ENCODE assay signal across 8 cellular contexts in the genomic region with DNA sequence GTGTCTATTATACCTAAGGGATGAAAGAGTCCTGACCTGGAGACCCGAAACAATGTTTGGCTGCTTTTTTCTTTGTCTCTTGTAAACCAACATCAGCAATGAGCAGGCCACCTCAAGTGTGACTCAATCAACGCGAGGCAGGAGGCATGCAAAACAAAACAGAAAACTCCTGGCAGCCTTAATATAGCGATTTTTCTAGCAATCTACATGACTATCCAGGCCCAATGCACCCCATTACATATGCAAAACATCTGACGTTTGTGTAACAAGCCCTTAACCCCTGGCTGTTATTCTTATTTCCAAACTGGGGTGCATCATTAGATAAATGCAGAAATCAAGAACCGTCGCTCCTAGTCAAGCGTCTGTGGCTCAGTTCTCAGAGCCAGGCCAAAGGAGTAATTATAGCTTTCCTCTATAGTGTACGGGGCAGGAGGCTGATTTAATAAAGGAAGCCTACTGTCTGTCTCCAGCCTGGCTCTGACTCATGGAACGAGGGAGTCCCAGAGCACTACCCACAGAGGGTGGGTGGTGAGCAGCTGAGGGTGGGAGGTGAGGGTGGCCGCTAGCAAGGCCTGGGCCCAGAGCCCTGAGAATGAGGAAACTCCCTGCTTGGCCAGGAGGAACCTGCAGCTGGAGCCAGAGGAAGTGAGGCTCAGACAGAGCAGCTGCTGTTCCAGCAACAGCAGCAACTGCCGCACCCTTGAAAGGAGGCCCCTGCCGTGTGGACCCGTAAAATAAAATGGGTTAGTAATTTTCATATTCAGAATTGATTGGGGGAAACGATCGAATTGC. TPM values are rescaled to one million over a fixed set of nuclear protein-coding genes. Genes with fewer than 3 reads are reported as not detected.
DNase-seq lines count a peak whose midpoint lies in the region; ATAC-seq and TF ChIP-seq lines count a peak whose summit lies in the region.

No MANE protein-coding gene starts in this region.

- peak; percentile 65 for ATAC-seq in HG02852 (IDR thresholded peaks at IDR 0.05; ENCODE audit: unreplicated experiment)

- H3K36me3 Mint-ChIP-seq in dendritic cell treated with granulocyte-macrophage colony-stimulating factor and Interleukin-4, amounts not matched to agents 40 ng/mL and 50 ng/mL, for 4 days (ENCODE audit: low read depth) = peaks cover 23% of the 10 kb centered on the region

- DNase-seq in NCI-H2081 (lab: John Stamatoyannopoulos, UW) (peak; percentile 24 to 77), NCI-H2081 treated with DMSO at 0.1 percent for 48 hours (lab: John Stamatoyannopoulos, UW) (no peak), NCI-H2107 treated with DMSO at 0.1 percent for 48 hours (lab: John Stamatoyannopoulos, UW; ENCODE audit: unreplicated experiment) (peak; percentile 63), lower leg skin (ENCODE audit: low spot score in 2 of 2) (peak; percentile 82 to 96)
- peak; percentile 39 for DNase-seq in activated CD4-positive, CD25-positive, alpha-beta regulatory T cell treated with anti-CD3 and anti-CD28 coated beads, Interleukin-2, amount 50 U/mL, for 72 hours
- DNase-seq in stimulated activated CD8-positive, alpha-beta memory T cell treated with anti-CD3 and anti-CD28 coated beads, Interleukin-12 subunit alpha, Interleukin-12 subunit beta, amount 100 ng/mL, for 1 hour (ENCODE audit: low read depth) = peak; percentile 16

- intact Hi-C loops in dendritic cell treated with granulocyte-macrophage colony-stimulating factor and Interleukin-4, amounts not matched to agents 40 ng/mL and 50 ng/mL, for 4 days (cut with micrococcal nuclease) = loop anchor here (1.0 to 2.0 kb wide), 2 partner anchors 7 to 32 kb away; no protein-coding TSS in a partner anchor
- intact Hi-C loops in lower leg skin (cut with DNase I; ENCODE audit: low total_unique reads) = no loop called here

- H3K4me3 Mint-ChIP-seq in dendritic cell treated with granulocyte-macrophage colony-stimulating factor and Interleukin-4, amounts not matched to agents 40 ng/mL and 50 ng/mL, for 4 days = peak overlapping the region; percentile 82

- H3K9me3 Mint-ChIP-seq in dendritic cell treated with granulocyte-macrophage colony-stimulating factor and Interleukin-4, amounts not matched to agents 40 ng/mL and 50 ng/mL, for 4 days = no peaks in the 10 kb centered on the region

- no peak overlapping the region for H3K4me3 ChIP-seq in lower leg skin (ENCODE audit: low read depth, poor library complexity, severe bottlenecking)

- no peak for TF ChIP-seq CTCF in lower leg skin (IDR thresholded peaks at IDR 0.05)

- H3K4me1 Mint-ChIP-seq in dendritic cell treated with granulocyte-macrophage colony-stimulating factor and Interleukin-4, amounts not matched to agents 40 ng/mL and 50 ng/mL, for 4 days (ENCODE audit: low read depth) = peaks cover 47% of the 10 kb centered on the region

- peak overlapping the region; percentile 95 for H3K27ac Mint-ChIP-seq in dendritic cell treated with granulocyte-macrophage colony-stimulating factor and Interleukin-4, amounts not matched to agents 40 ng/mL and 50 ng/mL, for 4 days

- 7% methylated on average over 16 of the region's 16 CpGs for WGBS in lower leg skin, 2 donors

- H3K27me3 Mint-ChIP-seq in dendritic cell treated with granulocyte-macrophage colony-stimulating factor and Interleukin-4, amounts not matched to agents 40 ng/mL and 50 ng/mL, for 4 days = no peaks in the 10 kb centered on the region

- TF ChIP-seq POLR2A in lower leg skin (IDR thresholded peaks at IDR 0.05) = no peak

RNA-seq across cellular contexts. Expression of gene CHD9, which starts 43.9 kb away (rescaled TPM):
- 10 to 100 TPM; 49.2 to 85.7 (median 67.7) TPM for total RNA-seq in lower leg skin

RNA-seq across cellular contexts. Expression of gene CHD9NB, which starts 46.0 kb away (rescaled TPM):
- 10 to 100 TPM in 2 of 4 donors, 1 to 10 TPM in 2; 4.6 to 15.4 (median 10.0) TPM for total RNA-seq in lower leg skin
